Comparison of ENCODE assay signal across 1 cellular context in the genomic region with DNA sequence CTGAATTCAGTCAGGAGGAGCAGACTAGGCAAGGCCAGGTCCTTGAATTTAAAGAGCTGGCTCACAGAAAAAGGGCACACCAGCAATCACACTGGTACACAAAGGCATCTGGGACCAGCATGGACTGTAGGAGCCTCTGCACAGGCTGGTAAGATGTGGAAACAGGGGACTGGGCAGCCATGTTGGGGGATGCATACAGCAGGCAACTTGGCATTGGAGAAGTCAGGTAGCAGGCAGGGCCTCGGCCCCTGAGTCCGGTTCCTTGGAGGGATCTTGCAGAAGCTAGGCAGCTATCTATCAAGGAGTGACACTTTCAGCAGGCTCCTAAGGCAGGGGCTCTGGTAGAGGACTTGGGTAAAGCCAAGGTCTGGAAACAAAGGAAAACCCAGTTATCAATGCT.
TF ChIP-seq lines count a peak whose summit lies in the region.

No MANE protein-coding gene starts in this region.

TF ChIP-seq in GM23338, 12 proteins besides CTCF, POLR2A, EP300 and RAD21 (continued from another document):
- TF ChIP-seq, protein P1, sequence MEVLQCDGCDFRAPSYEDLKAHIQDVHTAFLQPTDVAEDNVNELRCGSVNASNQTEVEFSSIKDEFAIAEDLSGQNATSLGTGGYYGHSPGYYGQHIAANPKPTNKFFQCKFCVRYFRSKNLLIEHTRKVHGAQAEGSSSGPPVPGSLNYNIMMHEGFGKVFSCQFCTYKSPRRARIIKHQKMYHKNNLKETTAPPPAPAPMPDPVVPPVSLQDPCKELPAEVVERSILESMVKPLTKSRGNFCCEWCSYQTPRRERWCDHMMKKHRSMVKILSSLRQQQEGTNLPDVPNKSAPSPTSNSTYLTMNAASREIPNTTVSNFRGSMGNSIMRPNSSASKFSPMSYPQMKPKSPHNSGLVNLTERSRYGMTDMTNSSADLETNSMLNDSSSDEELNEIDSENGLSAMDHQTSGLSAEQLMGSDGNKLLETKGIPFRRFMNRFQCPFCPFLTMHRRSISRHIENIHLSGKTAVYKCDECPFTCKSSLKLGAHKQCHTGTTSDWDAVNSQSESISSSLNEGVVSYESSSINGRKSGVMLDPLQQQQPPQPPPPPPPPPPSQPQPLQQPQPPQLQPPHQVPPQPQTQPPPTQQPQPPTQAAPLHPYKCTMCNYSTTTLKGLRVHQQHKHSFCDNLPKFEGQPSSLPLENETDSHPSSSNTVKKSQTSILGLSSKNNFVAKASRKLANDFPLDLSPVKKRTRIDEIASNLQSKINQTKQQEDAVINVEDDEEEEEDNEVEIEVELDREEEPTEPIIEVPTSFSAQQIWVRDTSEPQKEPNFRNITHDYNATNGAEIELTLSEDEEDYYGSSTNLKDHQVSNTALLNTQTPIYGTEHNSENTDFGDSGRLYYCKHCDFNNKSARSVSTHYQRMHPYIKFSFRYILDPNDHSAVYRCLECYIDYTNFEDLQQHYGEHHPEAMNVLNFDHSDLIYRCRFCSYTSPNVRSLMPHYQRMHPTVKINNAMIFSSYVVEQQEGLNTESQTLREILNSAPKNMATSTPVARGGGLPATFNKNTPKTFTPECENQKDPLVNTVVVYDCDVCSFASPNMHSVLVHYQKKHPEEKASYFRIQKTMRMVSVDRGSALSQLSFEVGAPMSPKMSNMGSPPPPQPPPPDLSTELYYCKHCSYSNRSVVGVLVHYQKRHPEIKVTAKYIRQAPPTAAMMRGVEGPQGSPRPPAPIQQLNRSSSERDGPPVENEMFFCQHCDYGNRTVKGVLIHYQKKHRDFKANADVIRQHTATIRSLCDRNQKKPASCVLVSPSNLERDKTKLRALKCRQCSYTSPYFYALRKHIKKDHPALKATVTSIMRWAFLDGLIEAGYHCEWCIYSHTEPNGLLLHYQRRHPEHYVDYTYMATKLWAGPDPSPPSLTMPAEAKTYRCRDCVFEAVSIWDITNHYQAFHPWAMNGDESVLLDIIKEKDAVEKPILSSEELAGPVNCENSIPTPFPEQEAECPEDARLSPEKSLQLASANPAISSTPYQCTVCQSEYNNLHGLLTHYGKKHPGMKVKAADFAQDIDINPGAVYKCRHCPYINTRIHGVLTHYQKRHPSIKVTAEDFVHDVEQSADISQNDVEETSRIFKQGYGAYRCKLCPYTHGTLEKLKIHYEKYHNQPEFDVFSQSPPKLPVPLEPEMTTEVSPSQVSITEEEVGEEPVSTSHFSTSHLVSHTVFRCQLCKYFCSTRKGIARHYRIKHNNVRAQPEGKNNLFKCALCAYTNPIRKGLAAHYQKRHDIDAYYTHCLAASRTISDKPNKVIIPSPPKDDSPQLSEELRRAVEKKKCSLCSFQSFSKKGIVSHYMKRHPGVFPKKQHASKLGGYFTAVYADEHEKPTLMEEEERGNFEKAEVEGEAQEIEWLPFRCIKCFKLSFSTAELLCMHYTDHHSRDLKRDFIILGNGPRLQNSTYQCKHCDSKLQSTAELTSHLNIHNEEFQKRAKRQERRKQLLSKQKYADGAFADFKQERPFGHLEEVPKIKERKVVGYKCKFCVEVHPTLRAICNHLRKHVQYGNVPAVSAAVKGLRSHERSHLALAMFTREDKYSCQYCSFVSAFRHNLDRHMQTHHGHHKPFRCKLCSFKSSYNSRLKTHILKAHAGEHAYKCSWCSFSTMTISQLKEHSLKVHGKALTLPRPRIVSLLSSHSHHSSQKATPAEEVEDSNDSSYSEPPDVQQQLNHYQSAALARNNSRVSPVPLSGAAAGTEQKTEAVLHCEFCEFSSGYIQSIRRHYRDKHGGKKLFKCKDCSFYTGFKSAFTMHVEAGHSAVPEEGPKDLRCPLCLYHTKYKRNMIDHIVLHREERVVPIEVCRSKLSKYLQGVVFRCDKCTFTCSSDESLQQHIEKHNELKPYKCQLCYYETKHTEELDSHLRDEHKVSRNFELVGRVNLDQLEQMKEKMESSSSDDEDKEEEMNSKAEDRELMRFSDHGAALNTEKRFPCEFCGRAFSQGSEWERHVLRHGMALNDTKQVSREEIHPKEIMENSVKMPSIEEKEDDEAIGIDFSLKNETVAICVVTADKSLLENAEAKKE (CRISPR knock-in tag; IDR thresholded peaks at IDR 0.05), result no peak
- TF ChIP-seq, protein P2, sequence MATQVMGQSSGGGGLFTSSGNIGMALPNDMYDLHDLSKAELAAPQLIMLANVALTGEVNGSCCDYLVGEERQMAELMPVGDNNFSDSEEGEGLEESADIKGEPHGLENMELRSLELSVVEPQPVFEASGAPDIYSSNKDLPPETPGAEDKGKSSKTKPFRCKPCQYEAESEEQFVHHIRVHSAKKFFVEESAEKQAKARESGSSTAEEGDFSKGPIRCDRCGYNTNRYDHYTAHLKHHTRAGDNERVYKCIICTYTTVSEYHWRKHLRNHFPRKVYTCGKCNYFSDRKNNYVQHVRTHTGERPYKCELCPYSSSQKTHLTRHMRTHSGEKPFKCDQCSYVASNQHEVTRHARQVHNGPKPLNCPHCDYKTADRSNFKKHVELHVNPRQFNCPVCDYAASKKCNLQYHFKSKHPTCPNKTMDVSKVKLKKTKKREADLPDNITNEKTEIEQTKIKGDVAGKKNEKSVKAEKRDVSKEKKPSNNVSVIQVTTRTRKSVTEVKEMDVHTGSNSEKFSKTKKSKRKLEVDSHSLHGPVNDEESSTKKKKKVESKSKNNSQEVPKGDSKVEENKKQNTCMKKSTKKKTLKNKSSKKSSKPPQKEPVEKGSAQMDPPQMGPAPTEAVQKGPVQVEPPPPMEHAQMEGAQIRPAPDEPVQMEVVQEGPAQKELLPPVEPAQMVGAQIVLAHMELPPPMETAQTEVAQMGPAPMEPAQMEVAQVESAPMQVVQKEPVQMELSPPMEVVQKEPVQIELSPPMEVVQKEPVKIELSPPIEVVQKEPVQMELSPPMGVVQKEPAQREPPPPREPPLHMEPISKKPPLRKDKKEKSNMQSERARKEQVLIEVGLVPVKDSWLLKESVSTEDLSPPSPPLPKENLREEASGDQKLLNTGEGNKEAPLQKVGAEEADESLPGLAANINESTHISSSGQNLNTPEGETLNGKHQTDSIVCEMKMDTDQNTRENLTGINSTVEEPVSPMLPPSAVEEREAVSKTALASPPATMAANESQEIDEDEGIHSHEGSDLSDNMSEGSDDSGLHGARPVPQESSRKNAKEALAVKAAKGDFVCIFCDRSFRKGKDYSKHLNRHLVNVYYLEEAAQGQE (IDR thresholded peaks at IDR 0.05; ENCODE audit: unreplicated experiment), result no peak
- no peak for TF ChIP-seq ZNF331 (CRISPR knock-in tag; IDR thresholded peaks at IDR 0.05; ENCODE audit: low read depth)
- TF ChIP-seq POLR2AphosphoS5 (IDR thresholded peaks at IDR 0.05; ENCODE audit: low read depth), result no peak
- TF ChIP-seq CREB1 (CRISPR knock-in tag; IDR thresholded peaks at IDR 0.05; ENCODE audit: low read depth), result no peak
- TF ChIP-seq ZNF114 (CRISPR knock-in tag; IDR thresholded peaks at IDR 0.05), result no peak
- TF ChIP-seq STAT1 (IDR thresholded peaks at IDR 0.05; ENCODE audit: unreplicated experiment), result no peak
